24 cellular contexts compared by ENCODE assay signal in the genomic region with DNA sequence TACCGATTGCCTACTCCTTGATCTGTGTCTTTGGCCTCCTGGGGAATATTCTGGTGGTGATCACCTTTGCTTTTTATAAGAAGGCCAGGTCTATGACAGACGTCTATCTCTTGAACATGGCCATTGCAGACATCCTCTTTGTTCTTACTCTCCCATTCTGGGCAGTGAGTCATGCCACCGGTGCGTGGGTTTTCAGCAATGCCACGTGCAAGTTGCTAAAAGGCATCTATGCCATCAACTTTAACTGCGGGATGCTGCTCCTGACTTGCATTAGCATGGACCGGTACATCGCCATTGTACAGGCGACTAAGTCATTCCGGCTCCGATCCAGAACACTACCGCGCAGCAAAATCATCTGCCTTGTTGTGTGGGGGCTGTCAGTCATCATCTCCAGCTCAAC. TPM values are rescaled to one million over a fixed set of nuclear protein-coding genes. Genes with fewer than 3 reads are reported as not detected.
DNase-seq lines count a peak whose midpoint lies in the region; ATAC-seq and TF ChIP-seq lines count a peak whose summit lies in the region.
"Had no signal": no experiment of that assay in that cellular context is flagged by ENCODE, and none has a peak within 500 bp of the region (broad histone marks: within the 10 kb centered on the region; RNA-seq: fewer than 3 reads in every experiment).

No MANE protein-coding gene starts in this region.

- no peaks in the 10 kb centered on the region for H3K27me3 ChIP-seq in CD4-positive, CD25-positive, alpha-beta regulatory T cell (ENCODE audit: control insufficient read depth, insufficient read depth, low read length)
- H3K27me3 ChIP-seq in SK-N-SH (ENCODE audit: insufficient read depth), result 0 out of 2 replicates have a peak, but pooled peaks cover 5% of the 10 kb centered on the region
- H3K27me3 ChIP-seq: BE2C had no signal

- no peak overlapping the region for H3K27ac ChIP-seq in CD4-positive, CD25-positive, alpha-beta regulatory T cell (ENCODE audit: insufficient read depth, low read length, poor library complexity, severe bottlenecking)
- no peak overlapping the region for H3K27ac ChIP-seq in SK-N-SH (ENCODE audit: low read depth in 2 of 2, low read length in 1 of 2)

- H3K9ac ChIP-seq in SK-N-SH, result no peak overlapping the region

- CTCF ChIA-PET in activated B cell treated with CpG ODN at 0.5 μM for 24 hours (lab: Charles Lee), result interaction anchor here (0.6 to 8.6 kb wide), 5 partner anchors 13 to 147 kb away, joined by 3 to 145 read pairs (median 4); partner anchors contain the start of gene CCR6
- CTCF ChIA-PET in SK-N-SH (lab: Yijun Ruan, JAX), result interaction anchor here (1.1 to 2.1 kb wide), 4 partner anchors 13 to 362 kb away, joined by 3 to 6 read pairs (median 4); partner anchors contain the start of gene CEP43

- no peaks in the 10 kb centered on the region for H3F3A ChIP-seq in SK-N-SH (replicated peaks; ENCODE audit: insufficient read depth)

- peaks cover 6 to 57% (median 25%) of the 10 kb centered on the region in 4 donors for H3K4me1 Mint-ChIP-seq in CD4-positive, CD25-positive, alpha-beta regulatory T cell
- H3K4me1 Mint-ChIP-seq in activated B cell treated with CpG ODN at 0.5 μM for 24 hours (peaks cover 90% of the 10 kb centered on the region), naive B cell (peaks cover 51 to 92% (median 63%) of the 10 kb centered on the region in 3 donors)

- no peaks in the 10 kb centered on the region for H4K20me1 ChIP-seq in SK-N-SH (ENCODE audit: insufficient read depth)

- H3K4me3 ChIP-seq in CD4-positive, CD25-positive, alpha-beta regulatory T cell (ENCODE audit: low read depth, low read length), result no peak overlapping the region
- no peak overlapping the region for H3K4me3 ChIP-seq in SK-N-SH (ENCODE audit: low read depth in 2 of 2, low read length in 1 of 2)
- H3K4me3 ChIP-seq: GM12878, GM23338 had no signal

- H3K9me2 ChIP-seq in SK-N-SH, result no peaks in the 10 kb centered on the region

- no peak overlapping the region for H2AFZ ChIP-seq in SK-N-SH (ENCODE audit: low read depth)
- H2AFZ ChIP-seq: GM23338 had no signal

- 57% methylated on average over 9 of the region's 13 CpGs for WGBS in SK-N-SH (ENCODE audit: low lambda C conversion rate)

- peaks cover 18% of the 10 kb centered on the region for H3K36me3 Mint-ChIP-seq in CD4-positive, CD25-positive, alpha-beta regulatory T cell
- H3K36me3 Mint-ChIP-seq in activated B cell treated with CpG ODN at 0.5 μM for 24 hours (ENCODE audit: low read depth) (peaks cover 68% of the 10 kb centered on the region), naive B cell (peaks cover 38 to 41% of the 10 kb centered on the region in 2 donors)

- ATAC-seq in CD4-positive, CD25-positive, alpha-beta regulatory T cell (ENCODE audit: low read depth in 2 of 2), result no peak
- ATAC-seq in activated B cell treated with CpG ODN at 0.5 μM for 24 hours (ENCODE audit: low read depth) (no peak), naive B cell (ENCODE audit: low read depth in 2 of 2) (no peak), omental fat pad (ENCODE audit: low FRiP score) (no peak), GM18517 (IDR thresholded peaks at IDR 0.05; ENCODE audit: unreplicated experiment) (no peak)
- ATAC-seq: GM12878, GM23338 had no signal

- no peak overlapping the region for H3K4me2 ChIP-seq in SK-N-SH
- H3K4me2 ChIP-seq: GM23338 had no signal

- H3K9me3 ChIP-seq in CD4-positive, CD25-positive, alpha-beta regulatory T cell (ENCODE audit: control insufficient read depth in 2 of 2, low read length in 2 of 2), result no peaks in the 10 kb centered on the region
- H3K9me3 ChIP-seq in SK-N-SH, result no peaks in the 10 kb centered on the region
- H3K9me3 ChIP-seq: BE2C had no signal

- POLR2A ChIA-PET in activated B cell treated with CpG ODN at 0.5 μM for 24 hours (lab: Charles Lee), result interaction anchor here (1.1 to 26.6 kb wide), 5 partner anchors 14 to 45 kb away, joined by 3 to 970 read pairs (median 7); partner anchors contain the start of gene CCR6
- POLR2A ChIA-PET in SK-N-SH (lab: Yijun Ruan, JAX), result no interaction called here

- no peaks in the 10 kb centered on the region for H3K27me3 Mint-ChIP-seq in CD4-positive, CD25-positive, alpha-beta regulatory T cell
- H3K27me3 Mint-ChIP-seq in activated B cell treated with CpG ODN at 0.5 μM for 24 hours (no peaks in the 10 kb centered on the region), naive B cell (no peaks in the 10 kb centered on the region)
- H3K27me3 Mint-ChIP-seq: CD4-positive, alpha-beta T cell had no signal

- peaks cover 48% of the 10 kb centered on the region for H3K36me3 ChIP-seq in CD4-positive, CD25-positive, alpha-beta regulatory T cell (ENCODE audit: control insufficient read depth, insufficient read depth, low read length)
- no peaks in the 10 kb centered on the region for H3K36me3 ChIP-seq in SK-N-SH (replicated peaks in 1 of 2; ENCODE audit: control insufficient read depth in 1 of 2, insufficient read depth in 2 of 2, low read length in 1 of 2)
- H3K36me3 ChIP-seq: BE2C had no signal

- DNase-seq in activated CD4-positive, alpha-beta T cell treated with anti-CD3 and anti-CD28 coated beads for 48 hours, result peak; percentile 32
- no peak for DNase-seq in activated CD4-positive, alpha-beta T cell treated with anti-CD3 and anti-CD28 coated beads for 1 hour
- no peak for DNase-seq in CD4-positive, CD25-positive, alpha-beta regulatory T cell
- DNase-seq in activated B cell treated with CpG ODN at 0.5 μM for 24 hours (no peak), naive B cell (no peak), omental fat pad (ENCODE audit: low spot score) (no peak), SK-N-SH (no peak)
- DNase-seq: BE2C; Calu3; CD4-positive, alpha-beta T cell; DMS53; EL; HCEC 1CT; NCI-H1694 treated with DMSO at 0.1 percent for 48 hours; NCI-H2107; NCI-H510A; NCI-H748 treated with DMSO at 0.1 percent for 48 hours; OCI-M1; Right ventricle myocardium superior had no signal

- intact Hi-C loops in activated B cell treated with CpG ODN at 0.5 μM for 24 hours (cut with micrococcal nuclease), result no loop called here

- peaks cover 5% of the 10 kb centered on the region for H3K4me1 ChIP-seq in CD4-positive, CD25-positive, alpha-beta regulatory T cell (ENCODE audit: control insufficient read depth, insufficient read depth, low read length, poor library complexity, severe bottlenecking)
- H3K4me1 ChIP-seq in SK-N-SH (ENCODE audit: control insufficient read depth in 1 of 2, insufficient read depth in 2 of 2, low read depth in 1 of 2, low read length in 1 of 2), result no peaks in the 10 kb centered on the region; a peak in 1 of 4 replicates
- H3K4me1 ChIP-seq: BE2C had no signal

- TF ChIP-seq RAD21 in SK-N-SH (IDR thresholded peaks at IDR 0.05; ENCODE audit: low read length), result no peak

- H3K27ac Mint-ChIP-seq in CD4-positive, CD25-positive, alpha-beta regulatory T cell, result peak overlapping the region; percentile 48 to 64 (median 59)
- peak overlapping the region; percentile 93 for H3K27ac Mint-ChIP-seq in activated B cell treated with CpG ODN at 0.5 μM for 24 hours
- peak overlapping the region; percentile 77 to 92 (median 87) for H3K27ac Mint-ChIP-seq in naive B cell
- H3K27ac Mint-ChIP-seq: CD4-positive, alpha-beta T cell; GM23338 had no signal

- no peak overlapping the region for H3K4me3 Mint-ChIP-seq in CD4-positive, CD25-positive, alpha-beta regulatory T cell
- no peak overlapping the region for H3K4me3 Mint-ChIP-seq in activated B cell treated with CpG ODN at 0.5 μM for 24 hours
- H3K4me3 Mint-ChIP-seq in naive B cell, result no peak overlapping the region
- H3K4me3 Mint-ChIP-seq: CD4-positive, alpha-beta T cell; GM23338 had no signal

- TF ChIP-seq EP300 in SK-N-SH (IDR thresholded peaks at IDR 0.05; ENCODE audit: borderline replicate concordance in 1 of 2, low read depth in 1 of 2, low read length in 1 of 2), result no peak

- TF ChIP-seq CTCF in activated B cell treated with CpG ODN at 0.5 μM for 24 hours (IDR thresholded peaks at IDR 0.05) (no peak), omental fat pad (IDR thresholded peaks at IDR 0.05) (no peak), SK-N-SH (IDR thresholded peaks at IDR 0.05) (no peak)

- H3K9me3 Mint-ChIP-seq in CD4-positive, CD25-positive, alpha-beta regulatory T cell, result no peaks in the 10 kb centered on the region
- H3K9me3 Mint-ChIP-seq in activated B cell treated with CpG ODN at 0.5 μM for 24 hours, result no peaks in the 10 kb centered on the region
- H3K9me3 Mint-ChIP-seq in naive B cell, result no peaks in the 10 kb centered on the region
- H3K9me3 Mint-ChIP-seq: CD4-positive, alpha-beta T cell; GM23338 had no signal

- no peaks in the 10 kb centered on the region for H3K79me2 ChIP-seq in SK-N-SH (ENCODE audit: insufficient read depth)

TF ChIP-seq in SK-N-SH, 30 proteins besides CTCF, POLR2A, EP300 and RAD21 (continues in another document):
- TF ChIP-seq, protein P1, sequence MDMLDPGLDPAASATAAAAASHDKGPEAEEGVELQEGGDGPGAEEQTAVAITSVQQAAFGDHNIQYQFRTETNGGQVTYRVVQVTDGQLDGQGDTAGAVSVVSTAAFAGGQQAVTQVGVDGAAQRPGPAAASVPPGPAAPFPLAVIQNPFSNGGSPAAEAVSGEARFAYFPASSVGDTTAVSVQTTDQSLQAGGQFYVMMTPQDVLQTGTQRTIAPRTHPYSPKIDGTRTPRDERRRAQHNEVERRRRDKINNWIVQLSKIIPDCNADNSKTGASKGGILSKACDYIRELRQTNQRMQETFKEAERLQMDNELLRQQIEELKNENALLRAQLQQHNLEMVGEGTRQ (IDR thresholded peaks at IDR 0.05; ENCODE audit: borderline replicate concordance, low read depth, low read length), result no peak

RNA-seq across cellular contexts. Expression of gene CCR6, which starts 13.5 kb away (rescaled TPM):
- total RNA-seq in CD4-positive, CD25-positive, alpha-beta regulatory T cell, result 40.8 TPM
- 10 to 100 TPM; 52.7 to 97.3 (median 79.0) TPM for polyA plus RNA-seq in CD4-positive, CD25-positive, alpha-beta regulatory T cell
- total RNA-seq in activated B cell treated with CpG ODN at 0.5 μM for 24 hours, result 26.2 and 28.9 TPM in 2 replicates
- 100 to 1,000 TPM in 5 of 6 donors, 10 to 100 TPM in 1; 97.4 to 205 (median 126) TPM for polyA plus RNA-seq in naive B cell (ENCODE audit: low read depth in 6 of 6)
- 1 to 10 TPM in 2 of 4 donors, under 1 TPM in 1, not detected in 1; 0.36 to 1.1 (median 1.1) TPM for total RNA-seq in omental fat pad
- not detected in 2 replicates for polyA plus RNA-seq in SK-N-SH (2012; rRNA removed)
- not detected in 2 replicates for polyA plus RNA-seq in SK-N-SH (2012; cell fraction: cytosol; rRNA removed)
- not detected in 2 replicates for polyA plus RNA-seq in SK-N-SH (2012; cell fraction: nucleus; rRNA removed)
- total RNA-seq: A172, Calu3, GM23338, LHCN-M2, Right ventricle myocardium superior had no signal
- polyA plus RNA-seq: GM23338 had no signal

RNA-seq across cellular contexts. Expression of gene GPR31, which starts 21.4 kb away (rescaled TPM):
- total RNA-seq in CD4-positive, CD25-positive, alpha-beta regulatory T cell, result not detected
- polyA plus RNA-seq in CD4-positive, CD25-positive, alpha-beta regulatory T cell, result not detected
- total RNA-seq in activated B cell treated with CpG ODN at 0.5 μM for 24 hours, result not detected in 2 replicates
- polyA plus RNA-seq in naive B cell (ENCODE audit: low read depth in 6 of 6), result not detected
- not detected for total RNA-seq in omental fat pad
- not detected in 2 replicates for polyA plus RNA-seq in SK-N-SH (2012; rRNA removed)
- polyA plus RNA-seq in SK-N-SH (2012; cell fraction: cytosol; rRNA removed), result not detected in 2 replicates
- polyA plus RNA-seq in SK-N-SH (2012; cell fraction: nucleus; rRNA removed), result not detected in 2 replicates
- total RNA-seq: A172; Calu3; CD4-positive, alpha-beta T cell; GM12878; GM23338; LHCN-M2; Right ventricle myocardium superior had no signal
- polyA plus RNA-seq: GM12878, GM23338 had no signal

Comparison
In these comparisons a context has a peak if more than half of its experiments do, and no peak if none do; other contexts are left out.
1. RNA of gene CCR6, which starts 13.5 kb away (total RNA-seq): 40.8 TPM in CD4-positive, CD25-positive, alpha-beta regulatory T cell (single experiment) and 26.2 to 28.9 TPM in activated B cell treated with CpG ODN at 0.5 μM for 24 hours; 0.36 to 1.1 TPM in omental fat pad; every median in the first group is over 10 times any median in the second.
2. Peak in every context shown above with its lines, with median percentiles within 50 percentile points of each other: H3K27ac Mint-ChIP-seq.